1 cellular context compared by ENCODE assay signal in genomic region chr1:194846488-194846887, GRCh38.
TF ChIP-seq lines count a peak whose summit lies in the region.

No MANE protein-coding gene starts in this region.

TF ChIP-seq in WTC11, 78 proteins besides CTCF, POLR2A, EP300 and RAD21 (continued from another document):
- TF ChIP-seq E2F5 (CRISPR knock-in tag; IDR thresholded peaks at IDR 0.05): no peak
- no peak for TF ChIP-seq ZNF232 (CRISPR knock-in tag; IDR thresholded peaks at IDR 0.05)
- TF ChIP-seq ZNF219 (CRISPR knock-in tag; IDR thresholded peaks at IDR 0.05; ENCODE audit: borderline replicate concordance): no peak
- no peak for TF ChIP-seq ZNF263 (CRISPR knock-in tag; IDR thresholded peaks at IDR 0.05; ENCODE audit: low read depth)
- no peak for TF ChIP-seq STAT6 (CRISPR knock-in tag; conservative IDR thresholded peaks at IDR 0.05; ENCODE audit: low read depth)
- TF ChIP-seq ELF4 (CRISPR knock-in tag; IDR thresholded peaks at IDR 0.05; ENCODE audit: low read depth): no peak
